ENCODE assay signal across 8 cellular contexts in genomic region chr18:3012920-3013810, GRCh38. TPM values are rescaled to one million over a fixed set of nuclear protein-coding genes. Genes with fewer than 3 reads are reported as not detected.
DNase-seq lines count a peak whose midpoint lies in the region; ATAC-seq, FAIRE-seq and TF ChIP-seq lines count a peak whose summit lies in the region.

LPIN2 (minus strand) TSS chr18:3013144; CDS start chr18:2960840, 52,304 bp downstream.

- H3K36me3 ChIP-seq in Caco-2 (ENCODE audit: control insufficient read depth, insufficient read depth, low read length) (no peaks in the 10 kb centered on the region), H1 (ENCODE audit: control insufficient read depth in 2 of 4, insufficient read depth in 4 of 4, low read length in 3 of 4) (peaks cover 0 to 7% (median under 1%) of the 10 kb centered on the region in 4 experiments; a peak in 1 of 8 replicates)

- H3K4ac ChIP-seq in H1 (replicated peaks; ENCODE audit: insufficient read length, low read depth, low read length) = no peak within 1 kb of the TSS

- no peak within 1 kb of the TSS for H2AK5ac ChIP-seq in H1 (ENCODE audit: low read depth, low read length)

- no peak within 1 kb of the TSS for H2AFZ ChIP-seq in H1 (ENCODE audit: low read length)

- FAIRE-seq in H1 (lab: Jason Lieb, UNC) = no peak

- TF ChIP-seq RAD21 in H1 (IDR thresholded peaks at IDR 0.05 in 1 of 2, conservative IDR thresholded peaks at IDR 0.05 in 1 of 2; ENCODE audit: low read depth in 2 of 2, low read length in 2 of 2) = 0 out of 4 replicates have a peak, but pooled peaks of 1 of the 2 experiments have one; percentile 9

- H3K4me3 Mint-ChIP-seq in Caco-2 (ENCODE audit: unreplicated experiment) = peak within 1 kb of the TSS; percentile 87
- H3K4me3 Mint-ChIP-seq in memory B cell = peak within 1 kb of the TSS; percentile 89

- no peak within 1 kb of the TSS for H2BK20ac ChIP-seq in H1 (ENCODE audit: low read length)

- H3K9me3 Mint-ChIP-seq in Caco-2 (ENCODE audit: unreplicated experiment) = no peaks in the 10 kb centered on the region
- no peaks in the 10 kb centered on the region for H3K9me3 Mint-ChIP-seq in memory B cell

- peak in 1 of 2 experiments; percentile 59; a peak in 1 of 3 replicates for TF ChIP-seq POLR2A in H1 (IDR thresholded peaks at IDR 0.05; ENCODE audit: control extremely low read depth in 1 of 2, low read depth in 2 of 2, low read length in 2 of 2)

- no peak within 1 kb of the TSS for H2BK5ac ChIP-seq in H1 (ENCODE audit: low read depth, low read length)

- TF ChIP-seq CTCF in Caco-2 (IDR thresholded peaks at IDR 0.05; ENCODE audit: insufficient read depth in 1 of 2, low read depth in 1 of 2, low read length in 1 of 2, severe bottlenecking in 1 of 2, unreplicated experiment in 1 of 2) (no peak), H1 (IDR thresholded peaks at IDR 0.05; ENCODE audit: control extremely low read depth in 1 of 3, insufficient read depth in 1 of 3, low read depth in 1 of 3, low read length in 3 of 3) (0 out of 4 replicates have a peak, but pooled peaks of 1 of the 3 experiments have one; percentile 5)

- peak within 1 kb of the TSS; percentile 10 for H4K5ac ChIP-seq in H1 (ENCODE audit: insufficient read length, low read depth, low read length)

- peak; percentile 96 to 98 for DNase-seq in Caco-2
- DNase-seq in HUDEP-2 (lab: John Stamatoyannopoulos, UW; ENCODE audit: unreplicated experiment in 76 of 76) = peak in 74 of 76 experiments; percentile 24 to 100 (median 89)
- peak; percentile 92 for DNase-seq in NOMO-1 treated with dmso at 0.1 percent for 144 hours (lab: John Stamatoyannopoulos, UW; ENCODE audit: unreplicated experiment)
- DNase-seq in activated CD8-positive, alpha-beta memory T cell treated with anti-CD3 and anti-CD28 coated beads for 48 hours (ENCODE audit: low read depth in 2 of 3, low spot score in 2 of 3) = peak; percentile 73 to 91 (median 80)
- DNase-seq in H1 (ENCODE audit: low read depth in 1 of 2, low spot score in 2 of 2) = peak; percentile 84 to 92
- peak; percentile 88 to 94 for DNase-seq in memory B cell (ENCODE audit: low spot score in 2 of 2)
- DNase-seq in stimulated activated CD8-positive, alpha-beta memory T cell treated with anti-CD3 and anti-CD28 coated beads, Interleukin-12 subunit alpha, Interleukin-12 subunit beta, amount 100 ng/mL, for 1 hour (ENCODE audit: low read depth) = peak; percentile 88

- peaks cover 26% of the 10 kb centered on the region for H3K36me3 Mint-ChIP-seq in Caco-2 (ENCODE audit: insufficient read depth, unreplicated experiment)
- peaks cover 2% of the 10 kb centered on the region for H3K36me3 Mint-ChIP-seq in memory B cell

- no peaks in the 10 kb centered on the region; the same call in none of the 2 replicates for H3K23me2 ChIP-seq in H1 (ENCODE audit: low read depth, low read length)

- no peak within 1 kb of the TSS for H3K56ac ChIP-seq in H1 (replicated peaks; ENCODE audit: insufficient read length, low read depth, low read length)

- H2BK15ac ChIP-seq in H1 (ENCODE audit: low read length) = no peak within 1 kb of the TSS

- ATAC-seq in GM21390 (IDR thresholded peaks at IDR 0.05; ENCODE audit: unreplicated experiment) (peak; percentile 82), memory B cell (ENCODE audit: low read depth) (peak; percentile 83)

- H3K27ac Mint-ChIP-seq in Caco-2 (ENCODE audit: unreplicated experiment) (peak within 1 kb of the TSS; percentile 87), memory B cell (peak within 1 kb of the TSS; percentile 87)

- H4K91ac ChIP-seq in H1 (replicated peaks; ENCODE audit: insufficient read length, low read length) = no peak within 1 kb of the TSS

- no peak within 1 kb of the TSS for H3K14ac ChIP-seq in H1 (ENCODE audit: insufficient read length)

- H3K79me2 ChIP-seq in H1 (ENCODE audit: control insufficient read depth in 1 of 2, insufficient read depth in 2 of 2, low read length in 2 of 2) = peaks cover 0 to 33% of the 10 kb centered on the region in 2 experiments; a peak in 2 of 4 replicates

- H3K4me1 ChIP-seq in Caco-2 = peaks cover 18% of the 10 kb centered on the region
- H3K4me1 ChIP-seq in H1 (replicated peaks in 1 of 4; ENCODE audit: control insufficient read depth in 3 of 4, insufficient read depth in 4 of 4, low read length in 3 of 4) = peaks cover 0 to 6% (median 2%) of the 10 kb centered on the region in 4 experiments; a peak in 3 of 7 replicates

- H3K79me1 ChIP-seq in H1 (ENCODE audit: low read depth, low read length) = no peaks in the 10 kb centered on the region; the same call in 1 of the 2 replicates

- H2BK120ac ChIP-seq in H1 (replicated peaks; ENCODE audit: low read depth, low read length) = no peak within 1 kb of the TSS

- 7% methylated on average over 34 of the region's 93 CpGs; no CpG with 5 or more reads in 1 of the 2 experiments for WGBS in H1 (ENCODE audit: extremely low coverage in 1 of 2, insufficient coverage in 1 of 2, insufficient read length in 1 of 2, insufficient replicate concordance in 2 of 2, low coverage in 1 of 2, low lambda C conversion rate in 2 of 2, missing lambda C conversion rate in 1 of 2), 2 experiments

- TF ChIP-seq EP300 in H1 (IDR thresholded peaks at IDR 0.05; ENCODE audit: borderline replicate concordance in 1 of 2, low read depth in 2 of 2, low read length in 2 of 2) = no peak

- peaks cover 0 to 2% of the 10 kb centered on the region in 2 experiments for H4K20me1 ChIP-seq in H1 (replicated peaks in 1 of 2; ENCODE audit: control insufficient read depth in 1 of 2, insufficient read depth in 2 of 2, low read length in 2 of 2)

- peak within 1 kb of the TSS; percentile 51; the same call in 1 of the 2 replicates for H3K27ac ChIP-seq in H1 (ENCODE audit: low read depth, low read length)

- BruUV-seq in Caco-2 (replicated peaks; lab: Mats Ljungman, UMichigan) = no TSS peak

- H3K4me1 Mint-ChIP-seq in Caco-2 (ENCODE audit: low read depth, unreplicated experiment) = peaks cover 15% of the 10 kb centered on the region
- H3K4me1 Mint-ChIP-seq in memory B cell = peaks cover 34% of the 10 kb centered on the region

- H3K27me3 ChIP-seq in Caco-2 (replicated peaks; ENCODE audit: control insufficient read depth, insufficient read depth, low read length) = no peaks in the 10 kb centered on the region
- no peaks in the 10 kb centered on the region; a peak in 1 of 7 replicates for H3K27me3 ChIP-seq in H1 (replicated peaks in 1 of 4; ENCODE audit: control insufficient read depth in 3 of 4, extremely low read depth in 1 of 4, insufficient read depth in 3 of 4, low read length in 3 of 4)

- H3K4me3 ChIP-seq in Caco-2 (ENCODE audit: low read depth, low read length) (peak within 1 kb of the TSS; percentile 83), H1 (ENCODE audit: extremely low read depth in 1 of 4, insufficient read depth in 2 of 4, low read depth in 3 of 4, low read length in 4 of 4) (peak within 1 kb of the TSS; percentile 51 to 84 (median 72))

- peak within 1 kb of the TSS; percentile 60 for H4K8ac ChIP-seq in H1 (ENCODE audit: extremely low read depth, insufficient read depth, low read length)

- H3K23ac ChIP-seq in H1 (ENCODE audit: insufficient read length) = no peak within 1 kb of the TSS

- H2BK12ac ChIP-seq in H1 (ENCODE audit: low read depth, low read length) = no peak within 1 kb of the TSS

- H3K9me3 ChIP-seq in Caco-2 (no peaks in the 10 kb centered on the region), H1 (ENCODE audit: insufficient read depth in 2 of 2, low read depth in 1 of 2, low read length in 1 of 2) (no peaks in the 10 kb centered on the region)

- no peaks in the 10 kb centered on the region for H3K27me3 Mint-ChIP-seq in Caco-2 (ENCODE audit: insufficient read depth, unreplicated experiment)
- H3K27me3 Mint-ChIP-seq in memory B cell = no peaks in the 10 kb centered on the region

- intact Hi-C loops in Caco-2 (cut with micrococcal nuclease; ENCODE audit: unreplicated experiment) = loop anchor here (2.0 to 5.0 kb wide), 2 partner anchors 14 to 114 kb away; no protein-coding TSS in a partner anchor

- POLR2A ChIA-PET in Caco-2 (lab: Charles Lee) (interaction anchor here (0.6 kb wide), 2 partner anchors 11 to 44 kb away, joined by 3 read pairs; no protein-coding TSS in a partner anchor), H1 (lab: Charles Lee; ENCODE audit: partially characterized antibody) (interaction anchor here (0.8 to 2.2 kb wide), 5 partner anchors 14 to 235 kb away, joined by 3 to 7 read pairs (median 3); no protein-coding TSS in a partner anchor)

- CTCF ChIA-PET in Caco-2 (lab: Charles Lee) (interaction anchor here (0.9 kb wide), 1 partner anchor 116 kb away, joined by 3 read pairs; no protein-coding TSS in a partner anchor), H1 (lab: Charles Lee; ENCODE audit: partially characterized antibody) (interaction anchor here (1.1 kb wide), 1 partner anchor 31 kb away, joined by 3 read pairs; no protein-coding TSS in a partner anchor)

- peak within 1 kb of the TSS; percentile 40; the same call in 1 of the 2 replicates for H3K18ac ChIP-seq in H1 (ENCODE audit: extremely low read depth, low read length)

- peak within 1 kb of the TSS; percentile 65 to 68 for H3K4me2 ChIP-seq in H1 (ENCODE audit: insufficient read depth in 1 of 2, low read depth in 2 of 2, low read length in 2 of 2)

- H3K9ac ChIP-seq in H1 (replicated peaks in 1 of 4; ENCODE audit: extremely low read depth in 1 of 4, low read depth in 3 of 4, low read length in 3 of 4) = peak within 1 kb of the TSS; percentile 55 to 89 (median 68)

TF ChIP-seq in H1, 55 proteins besides CTCF, POLR2A, EP300 and RAD21 (continues in another document):
- no peak for TF ChIP-seq NRF1 (IDR thresholded peaks at IDR 0.05; ENCODE audit: low read depth, low read length)
- TF ChIP-seq, protein P1, sequence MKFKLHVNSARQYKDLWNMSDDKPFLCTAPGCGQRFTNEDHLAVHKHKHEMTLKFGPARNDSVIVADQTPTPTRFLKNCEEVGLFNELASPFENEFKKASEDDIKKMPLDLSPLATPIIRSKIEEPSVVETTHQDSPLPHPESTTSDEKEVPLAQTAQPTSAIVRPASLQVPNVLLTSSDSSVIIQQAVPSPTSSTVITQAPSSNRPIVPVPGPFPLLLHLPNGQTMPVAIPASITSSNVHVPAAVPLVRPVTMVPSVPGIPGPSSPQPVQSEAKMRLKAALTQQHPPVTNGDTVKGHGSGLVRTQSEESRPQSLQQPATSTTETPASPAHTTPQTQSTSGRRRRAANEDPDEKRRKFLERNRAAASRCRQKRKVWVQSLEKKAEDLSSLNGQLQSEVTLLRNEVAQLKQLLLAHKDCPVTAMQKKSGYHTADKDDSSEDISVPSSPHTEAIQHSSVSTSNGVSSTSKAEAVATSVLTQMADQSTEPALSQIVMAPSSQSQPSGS (IDR thresholded peaks at IDR 0.05; ENCODE audit: low read length) = no peak

RNA-seq across cellular contexts. Expression of gene LPIN2, which starts in this region (rescaled TPM):
- 25.3 and 26.2 TPM in 2 replicates for total RNA-seq in Caco-2 (2022)
- total RNA-seq in H1 (2021; fragmentation: NEBNext Ultra II Directional; extraction: Animal tissue kit (Norgen Biotek cat#: 25700)) = 13.8 and 14.2 TPM in 2 replicates
- polyA plus RNA-seq in H1 (2011; rRNA removed) = 7.4 and 7.7 TPM in 2 replicates
- polyA plus RNA-seq in H1 (2011; cell fraction: cytosol; rRNA removed) = 11.6 TPM
- polyA plus RNA-seq in H1 (2011; cell fraction: nucleus; rRNA removed) = 12.2 TPM
- 8.6 to 10.8 TPM (median 9.6 TPM) in 4 replicates for polyA plus RNA-seq in H1 (2012, experiment 1 of 2)
- polyA plus RNA-seq in H1 (2012, experiment 2 of 2) = 1.7 TPM
- polyA plus RNA-seq in H1 (2013, experiment 1 of 2) = 7.6 TPM
- polyA plus RNA-seq in H1 (2013, experiment 2 of 2) = 7.8 TPM
- polyA minus RNA-seq in H1 (2011; rRNA and poly(A)+ RNA removed) = 14.3 and 16.1 TPM in 2 replicates
- 9.8 TPM for polyA minus RNA-seq in H1 (2011; cell fraction: cytosol; rRNA and poly(A)+ RNA removed)
- 18.0 TPM for polyA minus RNA-seq in H1 (2011; cell fraction: nucleus; rRNA and poly(A)+ RNA removed)

Comparison
In these comparisons a context has a peak if more than half of its experiments do, and no peak if none do; other contexts are left out.
1. Peak in every context shown above with its lines: DNase-seq, ATAC-seq, H3K4me3 ChIP-seq and H3K27ac ChIP-seq.